In genomic region chr15:85794598-85795319, GRCh38 we compare ENCODE assay signal across 8 cellular contexts.
DNase-seq lines count a peak whose midpoint lies in the region; ATAC-seq lines count a peak whose summit lies in the region.

A gene with protein sequence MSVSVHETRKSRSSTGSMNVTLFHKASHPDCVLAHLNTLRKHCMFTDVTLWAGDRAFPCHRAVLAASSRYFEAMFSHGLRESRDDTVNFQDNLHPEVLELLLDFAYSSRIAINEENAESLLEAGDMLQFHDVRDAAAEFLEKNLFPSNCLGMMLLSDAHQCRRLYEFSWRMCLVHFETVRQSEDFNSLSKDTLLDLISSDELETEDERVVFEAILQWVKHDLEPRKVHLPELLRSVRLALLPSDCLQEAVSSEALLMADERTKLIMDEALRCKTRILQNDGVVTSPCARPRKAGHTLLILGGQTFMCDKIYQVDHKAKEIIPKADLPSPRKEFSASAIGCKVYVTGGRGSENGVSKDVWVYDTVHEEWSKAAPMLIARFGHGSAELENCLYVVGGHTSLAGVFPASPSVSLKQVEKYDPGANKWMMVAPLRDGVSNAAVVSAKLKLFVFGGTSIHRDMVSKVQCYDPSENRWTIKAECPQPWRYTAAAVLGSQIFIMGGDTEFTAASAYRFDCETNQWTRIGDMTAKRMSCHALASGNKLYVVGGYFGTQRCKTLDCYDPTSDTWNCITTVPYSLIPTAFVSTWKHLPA (minus strand): TSS chr15:85794925. CDS start chr15:85769810, 25,115 bp downstream.

- no peaks in the 10 kb centered on the region for H3K9me3 Mint-ChIP-seq in central memory CD8-positive, alpha-beta T cell

- H3K4me1 Mint-ChIP-seq in central memory CD8-positive, alpha-beta T cell: peaks cover 42% of the 10 kb centered on the region

- ATAC-seq in GM19023 (IDR thresholded peaks at IDR 0.05; ENCODE audit: unreplicated experiment): peak; percentile 99
- ATAC-seq in HG03196 (IDR thresholded peaks at IDR 0.05; ENCODE audit: unreplicated experiment): peak; percentile 98
- ATAC-seq in central memory CD8-positive, alpha-beta T cell (replicated peaks; ENCODE audit: extremely low read depth, poor library complexity, severe bottlenecking): peak; percentile 94

- peaks cover 2% of the 10 kb centered on the region for H3K36me3 Mint-ChIP-seq in central memory CD8-positive, alpha-beta T cell (ENCODE audit: insufficient read depth)

- peak within 1 kb of the TSS; percentile 69 for H3K27ac Mint-ChIP-seq in central memory CD8-positive, alpha-beta T cell (ENCODE audit: low read depth)

- peaks cover 10% of the 10 kb centered on the region for H3K27me3 Mint-ChIP-seq in central memory CD8-positive, alpha-beta T cell

- H3K4me3 Mint-ChIP-seq in central memory CD8-positive, alpha-beta T cell: peak within 1 kb of the TSS; percentile 90

- DNase-seq in AG08396 (ENCODE audit: low spot score) (peak; percentile 99), NCI-H226 (peak; percentile 97), islet precursor cell (peak; percentile 98)
- peak; percentile 79 to 89 (median 82) for DNase-seq in activated CD4-positive, CD25-positive, alpha-beta regulatory T cell (lab: John Stamatoyannopoulos, UW)
- DNase-seq in central memory CD8-positive, alpha-beta T cell (ENCODE audit: low spot score in 2 of 2): peak; percentile 75 to 88
- peak; percentile 87 for DNase-seq in stimulated activated CD4-positive, alpha-beta T cell treated with anti-CD3 and anti-CD28 coated beads, Interleukin-12 subunit alpha, Interleukin-12 subunit beta, amount 100 ng/mL, for 4 hours

Comparison
In these comparisons a context has a peak if more than half of its experiments do, and no peak if none do; other contexts are left out.
1. Peak in every context shown above with its lines: DNase-seq and ATAC-seq.